ENCODE assay signal across 2 cellular contexts in the genomic region with DNA sequence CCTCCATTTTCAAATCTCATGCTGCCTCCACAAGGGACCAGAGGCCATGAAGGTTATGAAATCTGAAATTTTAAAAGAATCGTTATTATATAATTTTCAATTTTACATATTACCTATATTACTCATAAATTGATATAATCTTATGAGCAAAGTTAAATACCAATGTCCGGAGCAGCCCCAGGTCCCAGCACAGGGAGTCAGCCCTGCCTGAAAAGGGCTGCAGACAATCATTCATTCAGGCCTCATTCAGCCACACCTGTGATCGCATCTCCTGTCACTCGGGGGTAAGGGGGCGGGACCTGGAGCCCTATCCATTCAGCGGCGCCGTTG.
TF ChIP-seq lines count a peak whose summit lies in the region.

No MANE protein-coding gene starts in this region.

TF ChIP-seq in HCT116, 20 proteins besides CTCF, POLR2A, EP300 and RAD21 (continued from another document):
- TF ChIP-seq, protein P1, sequence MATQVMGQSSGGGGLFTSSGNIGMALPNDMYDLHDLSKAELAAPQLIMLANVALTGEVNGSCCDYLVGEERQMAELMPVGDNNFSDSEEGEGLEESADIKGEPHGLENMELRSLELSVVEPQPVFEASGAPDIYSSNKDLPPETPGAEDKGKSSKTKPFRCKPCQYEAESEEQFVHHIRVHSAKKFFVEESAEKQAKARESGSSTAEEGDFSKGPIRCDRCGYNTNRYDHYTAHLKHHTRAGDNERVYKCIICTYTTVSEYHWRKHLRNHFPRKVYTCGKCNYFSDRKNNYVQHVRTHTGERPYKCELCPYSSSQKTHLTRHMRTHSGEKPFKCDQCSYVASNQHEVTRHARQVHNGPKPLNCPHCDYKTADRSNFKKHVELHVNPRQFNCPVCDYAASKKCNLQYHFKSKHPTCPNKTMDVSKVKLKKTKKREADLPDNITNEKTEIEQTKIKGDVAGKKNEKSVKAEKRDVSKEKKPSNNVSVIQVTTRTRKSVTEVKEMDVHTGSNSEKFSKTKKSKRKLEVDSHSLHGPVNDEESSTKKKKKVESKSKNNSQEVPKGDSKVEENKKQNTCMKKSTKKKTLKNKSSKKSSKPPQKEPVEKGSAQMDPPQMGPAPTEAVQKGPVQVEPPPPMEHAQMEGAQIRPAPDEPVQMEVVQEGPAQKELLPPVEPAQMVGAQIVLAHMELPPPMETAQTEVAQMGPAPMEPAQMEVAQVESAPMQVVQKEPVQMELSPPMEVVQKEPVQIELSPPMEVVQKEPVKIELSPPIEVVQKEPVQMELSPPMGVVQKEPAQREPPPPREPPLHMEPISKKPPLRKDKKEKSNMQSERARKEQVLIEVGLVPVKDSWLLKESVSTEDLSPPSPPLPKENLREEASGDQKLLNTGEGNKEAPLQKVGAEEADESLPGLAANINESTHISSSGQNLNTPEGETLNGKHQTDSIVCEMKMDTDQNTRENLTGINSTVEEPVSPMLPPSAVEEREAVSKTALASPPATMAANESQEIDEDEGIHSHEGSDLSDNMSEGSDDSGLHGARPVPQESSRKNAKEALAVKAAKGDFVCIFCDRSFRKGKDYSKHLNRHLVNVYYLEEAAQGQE (IDR thresholded peaks at IDR 0.05; ENCODE audit: low read depth) = no peak
- no peak for TF ChIP-seq ELF1 (IDR thresholded peaks at IDR 0.05; ENCODE audit: borderline replicate concordance, low read depth)
- no peak for TF ChIP-seq POLR2AphosphoS5 (IDR thresholded peaks at IDR 0.05; ENCODE audit: low read depth, low read length)
- TF ChIP-seq EZH2 (IDR thresholded peaks at IDR 0.05) = no peak
- TF ChIP-seq ZNF274 (IDR thresholded peaks at IDR 0.05; ENCODE audit: low read depth, low read length) = no peak
- TF ChIP-seq YY1 (IDR thresholded peaks at IDR 0.05; ENCODE audit: extremely low read depth, insufficient replicate concordance, low read depth, low read length) = no peak
TF ChIP-seq in HCT116: peak in this region for 0.

TF ChIP-seq in neural cell, 6 proteins besides CTCF, POLR2A, EP300 and RAD21 (continued from another document):
- TF ChIP-seq, protein P1 (IDR thresholded peaks at IDR 0.05; ENCODE audit: borderline replicate concordance) = no peak
TF ChIP-seq in neural cell: peak in this region for 0.
